ENCODE assay signal across 26 cellular contexts in genomic region chr7:11538751-11539299, GRCh38.
"Had no signal": no experiment of that assay in that cellular context is flagged by ENCODE, and none has a peak within 500 bp of the region (broad histone marks: within the 10 kb centered on the region; RNA-seq: fewer than 3 reads in every experiment).

No MANE protein-coding gene starts in this region.

- ATAC-seq: effector memory CD8-positive, alpha-beta T cell; left cardiac atrium; right cardiac atrium had no signal

- H3K36me3 Mint-ChIP-seq: activated CD4-positive, alpha-beta memory T cell treated with anti-CD3 and anti-CD28 coated beads for 36 hours; activated naive CD4-positive, alpha-beta T cell treated with anti-CD3 and anti-CD28 coated beads, Interleukin-2, amount 10 ng/mL, durations not matched to agents 7 days and 5 days; activated naive CD8-positive, alpha-beta T cell treated with anti-CD3 and anti-CD28 coated beads, Interleukin-2, amount 10 ng/mL, durations not matched to agents 7 days and 5 days; naive B cell had no signal

- H3K27me3 Mint-ChIP-seq: activated CD4-positive, alpha-beta memory T cell treated with anti-CD3 and anti-CD28 coated beads for 36 hours; activated CD4-positive, alpha-beta T cell treated with anti-CD3 and anti-CD28 coated beads, Interleukin-2, amount 10 ng/mL, durations not matched to agents 24 days and 14 days; activated naive CD4-positive, alpha-beta T cell treated with anti-CD3 and anti-CD28 coated beads, Interleukin-2, amount 10 ng/mL, durations not matched to agents 7 days and 5 days; activated naive CD8-positive, alpha-beta T cell treated with anti-CD3 and anti-CD28 coated beads, Interleukin-2, amount 10 ng/mL, durations not matched to agents 7 days and 5 days; activated T-cell treated with anti-CD3 and anti-CD28 coated beads, Interleukin-2, amount 50 U/mL, for 24 hours; effector memory CD8-positive, alpha-beta T cell; naive B cell had no signal

- H3K27ac Mint-ChIP-seq: activated CD4-positive, alpha-beta memory T cell treated with anti-CD3 and anti-CD28 coated beads for 36 hours; activated CD4-positive, alpha-beta T cell treated with anti-CD3 and anti-CD28 coated beads, Interleukin-2, amount 10 ng/mL, durations not matched to agents 24 days and 14 days; activated naive CD4-positive, alpha-beta T cell treated with anti-CD3 and anti-CD28 coated beads, Interleukin-2, amount 10 ng/mL, durations not matched to agents 7 days and 5 days; activated naive CD8-positive, alpha-beta T cell treated with anti-CD3 and anti-CD28 coated beads, Interleukin-2, amount 10 ng/mL, durations not matched to agents 7 days and 5 days; activated T-cell treated with anti-CD3 and anti-CD28 coated beads, Interleukin-2, amount 50 U/mL, for 24 hours; effector memory CD8-positive, alpha-beta T cell; mesothelial cell of epicardium; naive B cell had no signal

- H3K4me3 Mint-ChIP-seq: activated CD4-positive, alpha-beta memory T cell treated with anti-CD3 and anti-CD28 coated beads for 36 hours; activated CD4-positive, alpha-beta T cell treated with anti-CD3 and anti-CD28 coated beads, Interleukin-2, amount 10 ng/mL, durations not matched to agents 24 days and 14 days; activated naive CD4-positive, alpha-beta T cell treated with anti-CD3 and anti-CD28 coated beads, Interleukin-2, amount 10 ng/mL, durations not matched to agents 7 days and 5 days; activated naive CD8-positive, alpha-beta T cell treated with anti-CD3 and anti-CD28 coated beads, Interleukin-2, amount 10 ng/mL, durations not matched to agents 7 days and 5 days; activated T-cell treated with anti-CD3 and anti-CD28 coated beads, Interleukin-2, amount 50 U/mL, for 24 hours; effector memory CD8-positive, alpha-beta T cell; mesothelial cell of epicardium; naive B cell had no signal

- H3K36me3 ChIP-seq: spleen had no signal

- H3K9me3 Mint-ChIP-seq: activated CD4-positive, alpha-beta T cell treated with anti-CD3 and anti-CD28 coated beads, Interleukin-2, amount 10 ng/mL, durations not matched to agents 24 days and 14 days; activated naive CD4-positive, alpha-beta T cell treated with anti-CD3 and anti-CD28 coated beads, Interleukin-2, amount 10 ng/mL, durations not matched to agents 7 days and 5 days; activated naive CD8-positive, alpha-beta T cell treated with anti-CD3 and anti-CD28 coated beads, Interleukin-2, amount 10 ng/mL, durations not matched to agents 7 days and 5 days; activated T-cell treated with anti-CD3 and anti-CD28 coated beads, Interleukin-2, amount 50 U/mL, for 24 hours had no signal

- H3K4me1 Mint-ChIP-seq: activated CD4-positive, alpha-beta T cell treated with anti-CD3 and anti-CD28 coated beads, Interleukin-2, amount 10 ng/mL, durations not matched to agents 24 days and 14 days; activated naive CD4-positive, alpha-beta T cell treated with anti-CD3 and anti-CD28 coated beads, Interleukin-2, amount 10 ng/mL, durations not matched to agents 7 days and 5 days; activated naive CD8-positive, alpha-beta T cell treated with anti-CD3 and anti-CD28 coated beads, Interleukin-2, amount 10 ng/mL, durations not matched to agents 7 days and 5 days had no signal

- H3K9me3 ChIP-seq: tibial nerve had no signal

- DNase-seq: activated CD4-positive, alpha-beta memory T cell treated with anti-CD3 and anti-CD28 coated beads for 36 hours; activated CD4-positive, alpha-beta T cell treated with anti-CD3 and anti-CD28 coated beads, Interleukin-2, amount 10 ng/mL, durations not matched to agents 24 days and 14 days; activated CD4-positive, CD25-positive, alpha-beta regulatory T cell treated with anti-CD3 and anti-CD28 coated beads, Interleukin-2, amount 50 U/mL, for 72 hours; activated CD8-positive, alpha-beta memory T cell treated with anti-CD3 and anti-CD28 coated beads, Interleukin-2, amount 50 U/mL, for 4 hours; activated gamma-delta T cell; activated naive CD4-positive, alpha-beta T cell treated with anti-CD3 and anti-CD28 coated beads, Interleukin-2, amount 10 ng/mL, durations not matched to agents 7 days and 5 days; activated naive CD8-positive, alpha-beta T cell treated with anti-CD3 and anti-CD28 coated beads, Interleukin-2, amount 10 ng/mL, durations not matched to agents 7 days and 5 days; activated T-cell treated with anti-CD3 and anti-CD28 coated beads, Interleukin-2, amount 50 U/mL, for 24 hours; amniotic stem cell; caudate nucleus; cortex of kidney; effector memory CD8-positive, alpha-beta T cell; erythroblast; foreskin fibroblast; head of caudate nucleus; hippocampal formation; left cardiac atrium; mammary epithelial cell; naive B cell; posterior cingulate gyrus; right cardiac atrium; spleen; stimulated activated naive CD4-positive, alpha-beta T cell treated with Interleukin-2 at 50 U/mL for 16 hours; T1000 had no signal

- H3K27me3 ChIP-seq: spleen, tibial nerve had no signal

- H3K4me3 ChIP-seq: spleen, tibial nerve had no signal
